ENCODE assay signal across 33 cellular contexts in the genomic region with DNA sequence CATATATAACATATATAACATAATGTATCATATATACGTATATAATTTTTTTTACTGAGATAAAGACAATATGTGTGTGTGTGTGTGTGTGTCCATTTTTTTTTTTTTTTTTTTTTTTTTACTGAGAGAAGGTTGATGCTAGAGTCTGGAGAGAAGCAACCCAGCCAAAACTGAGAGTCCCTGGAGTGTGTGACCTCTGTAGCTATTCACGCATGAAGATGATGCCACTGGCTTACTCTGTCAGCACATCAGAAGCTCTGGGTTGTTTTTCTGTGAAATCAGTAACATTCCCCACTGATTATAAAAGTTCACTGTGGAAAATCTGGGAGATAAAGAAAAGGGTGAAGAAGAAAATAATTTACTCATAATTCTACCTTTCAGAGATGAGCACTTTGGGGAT. TPM values are rescaled to one million over a fixed set of nuclear protein-coding genes. Genes with fewer than 3 reads are reported as not detected.
"Had no signal": no experiment of that assay in that cellular context is flagged by ENCODE, and none has a peak within 500 bp of the region (broad histone marks: within the 10 kb centered on the region; RNA-seq: fewer than 3 reads in every experiment).

No MANE protein-coding gene starts in this region.

- DNase-seq: activated CD4-positive, alpha-beta memory T cell treated with anti-CD3 and anti-CD28 coated beads for 36 hours; activated CD4-positive, alpha-beta T cell treated with anti-CD3 and anti-CD28 coated beads for 4 hours; activated CD4-positive, alpha-beta T cell treated with anti-CD3 and anti-CD28 coated beads, Interleukin-2, amount 10 ng/mL, durations not matched to agents 24 days and 14 days; activated CD4-positive, alpha-beta T cell treated with anti-CD3 and anti-CD28 coated beads, Interleukin-2, amount 50 U/mL, for 1 hour; activated CD4-positive, alpha-beta T cell treated with anti-CD3 and anti-CD28 coated beads, Interleukin-2, amount 50 U/mL, for 4 hours; activated CD4-positive, CD25-positive, alpha-beta regulatory T cell; activated CD4-positive, CD25-positive, alpha-beta regulatory T cell treated with anti-CD3 and anti-CD28 coated beads, Interleukin-2, amount 50 U/mL, for 72 hours; activated CD8-positive, alpha-beta memory T cell treated with anti-CD3 and anti-CD28 coated beads, Interleukin-2, amount 50 U/mL, for 48 hours; activated CD8-positive, alpha-beta T cell treated with anti-CD3 and anti-CD28 coated beads for 36 hours; activated effector memory CD4-positive, alpha-beta T cell treated with Interleukin-2 at 50 U/mL for 16 hours; activated gamma-delta T cell; activated naive CD4-positive, alpha-beta T cell treated with anti-CD3 and anti-CD28 coated beads, Interleukin-2, amount 10 ng/mL, durations not matched to agents 7 days and 5 days; activated naive CD4-positive, alpha-beta T cell treated with Interleukin-2 at 50 U/mL for 16 hours; activated naive CD8-positive, alpha-beta T cell treated with anti-CD3 and anti-CD28 coated beads, Interleukin-2, amount 10 ng/mL, durations not matched to agents 7 days and 5 days; activated naive CD8-positive, alpha-beta T cell treated with anti-CD3 and anti-CD28 coated beads, Interleukin-2, amount 50 U/mL, for 24 hours; activated T-cell treated with anti-CD3 and anti-CD28 coated beads, Interleukin-2, amount 50 U/mL, for 24 hours; activated T-cell treated with anti-CD3 and anti-CD28 coated beads, Interleukin-2, amount 50 U/mL, for 48 hours; amygdala; anterior cingulate cortex; caudate nucleus; cerebellar nuclear complex; T-helper 1 cell; T-helper 2 cell; T-helper 9 cell; WERI-Rb-1 had no signal

- ATAC-seq: activated CD8-positive, alpha-beta T cell treated with anti-CD3 and anti-CD28 coated beads for 36 hours; activated naive CD8-positive, alpha-beta T cell treated with anti-CD3 and anti-CD28 coated beads, Interleukin-2, amount 50 U/mL, for 24 hours; WTC11 had no signal

- H3K4me3 ChIP-seq: ascending aorta, cardiac muscle cell had no signal

- H3K27me3 ChIP-seq: ascending aorta, cardiac muscle cell had no signal

- H3K36me3 ChIP-seq: ascending aorta, cardiac muscle cell, WERI-Rb-1 had no signal

- H3K4me1 ChIP-seq: ascending aorta had no signal

- H3K9me3 ChIP-seq: ascending aorta had no signal

- H3K27ac ChIP-seq: ascending aorta, cardiac muscle cell, WERI-Rb-1 had no signal

RNA-seq across cellular contexts. Expression of gene CCDC195, which starts 27.2 kb away (rescaled TPM):
- total RNA-seq: activated CD4-positive, alpha-beta memory T cell treated with anti-CD3 and anti-CD28 coated beads for 36 hours; activated CD4-positive, alpha-beta T cell treated with anti-CD3 and anti-CD28 coated beads, Interleukin-2, amount 10 ng/mL, durations not matched to agents 24 days and 14 days; activated CD8-positive, alpha-beta memory T cell treated with anti-CD3 and anti-CD28 coated beads for 36 hours; activated CD8-positive, alpha-beta T cell treated with anti-CD3 and anti-CD28 coated beads for 36 hours; activated naive CD8-positive, alpha-beta T cell treated with anti-CD3 and anti-CD28 coated beads, Interleukin-2, amount 10 ng/mL, durations not matched to agents 7 days and 5 days; activated T-helper 2 cell treated with anti-CD3 and anti-CD28 coated beads, Interferon-gamma antibody, Interleukin-2, Interleukin-4, amounts not matched to agents 10 μg/mL and 5 μg/mL and 100 μg/mL, durations not matched to agents 14 hours and 24 hours and 36 hours; ascending aorta; bronchial epithelial cell; cardiac muscle cell; chondrocyte; WTC11 had no signal
- polyA plus RNA-seq: adipose tissue, cardiac muscle cell had no signal
